Comparison of ENCODE assay signal across 8 cellular contexts in genomic region chr1:23483327-23484252, GRCh38. TPM values are rescaled to one million over a fixed set of nuclear protein-coding genes. Genes with fewer than 3 reads are reported as not detected.
DNase-seq lines count a peak whose midpoint lies in the region; FAIRE-seq and TF ChIP-seq lines count a peak whose summit lies in the region.

Gene ASAP3, minus strand, starts transcription at chr1:23484179. Its CDS starts 46 bp downstream, at chr1:23484133.

- no peaks in the 10 kb centered on the region for H3K36me3 ChIP-seq in BJ (ENCODE audit: control insufficient read depth, insufficient read depth, low read length)
- no peaks in the 10 kb centered on the region for H3K36me3 ChIP-seq in HEK293 (ENCODE audit: control insufficient read depth in 2 of 2, insufficient read depth in 1 of 2, low read length in 2 of 2)
- no peaks in the 10 kb centered on the region for H3K36me3 ChIP-seq in esophagus muscularis mucosa
- no peaks in the 10 kb centered on the region for H3K36me3 ChIP-seq in muscle layer of colon (ENCODE audit: insufficient read depth, low read length)

- H3K4me1 ChIP-seq in HEK293 (ENCODE audit: control insufficient read depth, insufficient read depth, low read length) (0 out of 2 replicates have a peak, but pooled peaks cover 2% of the 10 kb centered on the region), esophagus muscularis mucosa (peaks cover 39 to 61% (median 59%) of the 10 kb centered on the region in 4 donors), muscle layer of colon (ENCODE audit: insufficient read depth, low read length) (peaks cover 16% of the 10 kb centered on the region)

- CTCF ChIA-PET in BJ (lab: Yijun Ruan, JAX) (interaction anchor here (0.6 to 5.5 kb wide), 4 partner anchors 9 to 98 kb away, joined by 3 to 44 read pairs (median 5); no protein-coding TSS in a partner anchor), HEK293 (lab: Yijun Ruan, JAX) (interaction anchor here (0.6 to 7.5 kb wide), 3 partner anchors 13 to 73 kb away, joined by 3 to 72 read pairs (median 11); no protein-coding TSS in a partner anchor)

- DNase-seq in BJ (ENCODE audit: low read depth) (no peak), esophagus muscularis mucosa (ENCODE audit: extremely low spot score) (no peak), frontal cortex (ENCODE audit: low spot score in 2 of 2) (no peak), GM19238 (ENCODE audit: insufficient read length, low spot score) (no peak), NCI-H345 treated with DMSO at 0.1 percent for 48 hours (lab: John Stamatoyannopoulos, UW; ENCODE audit: unreplicated experiment) (no peak)
- peak in 3 of 4 experiments; percentile 14 to 34 (median 21) for DNase-seq in activated CD4-positive, CD25-positive, alpha-beta regulatory T cell (lab: John Stamatoyannopoulos, UW)

- H3K9me3 ChIP-seq in HEK293 (ENCODE audit: control insufficient read depth, insufficient read depth, low read depth, low read length), result no peaks in the 10 kb centered on the region
- no peaks in the 10 kb centered on the region for H3K9me3 ChIP-seq in esophagus muscularis mucosa
- no peaks in the 10 kb centered on the region for H3K9me3 ChIP-seq in muscle layer of colon (ENCODE audit: low read length)

- no peak within 1 kb of the TSS for H3K27ac ChIP-seq in HEK293 (ENCODE audit: extremely low read depth, low read depth, low read length)
- H3K27ac ChIP-seq in esophagus muscularis mucosa (replicated peaks in 1 of 4), result peak within 1 kb of the TSS; percentile 95 to 99 (median 96)
- H3K27ac ChIP-seq in muscle layer of colon (ENCODE audit: low read depth, low read length), result peak within 1 kb of the TSS; percentile 68

- TF ChIP-seq EP300 in esophagus muscularis mucosa (IDR thresholded peaks at IDR 0.05), result no peak

- POLR2A ChIA-PET in BJ (lab: Charles Lee), result interaction anchor here (0.5 to 1.0 kb wide), 4 partner anchors 8 to 149 kb away, joined by 3 to 26 read pairs (median 4); partner anchors contain the start of gene HNRNPR
- POLR2A ChIA-PET in HEK293 (lab: Yijun Ruan, JAX), result interaction anchor here (0.6 to 2.5 kb wide), 8 partner anchors 14 to 139 kb away, joined by 3 to 10 read pairs (median 6); partner anchors contain the start of genes E2F2, HNRNPR and ZNF436

- peaks cover 5% of the 10 kb centered on the region for H3K27me3 ChIP-seq in BJ (ENCODE audit: control insufficient read depth, insufficient read depth, low read length)
- no peaks in the 10 kb centered on the region for H3K27me3 ChIP-seq in esophagus muscularis mucosa
- H3K27me3 ChIP-seq in muscle layer of colon (ENCODE audit: control insufficient read depth in 1 of 2, insufficient read depth in 2 of 2, low read length in 2 of 2), result no peaks in the 10 kb centered on the region

- TF ChIP-seq POLR2A in esophagus muscularis mucosa (IDR thresholded peaks at IDR 0.05; ENCODE audit: low read depth), result peak; percentile 58

- H3K4me3 ChIP-seq in BJ (ENCODE audit: low read depth, low read length) (peak within 1 kb of the TSS; percentile 78), HEK293 (ENCODE audit: low read depth, low read length) (peak within 1 kb of the TSS; percentile 63), esophagus muscularis mucosa (peak within 1 kb of the TSS; percentile 89 to 99 (median 98)), muscle layer of colon (ENCODE audit: low read depth in 1 of 2, low read length in 2 of 2) (peak within 1 kb of the TSS; percentile 77 to 89)

- TF ChIP-seq CTCF in BJ (IDR thresholded peaks at IDR 0.05; ENCODE audit: insufficient read depth, low read depth, low read length), result peak; percentile 33; the same call in 1 of the 2 replicates
- 0 out of 2 replicates have a peak, but pooled peaks have one; percentile 16 for TF ChIP-seq CTCF in HEK293 (tag by site-specific recombination; IDR thresholded peaks at IDR 0.05)
- peak in 1 of 3 experiments; percentile 11 for TF ChIP-seq CTCF in esophagus muscularis mucosa (IDR thresholded peaks at IDR 0.05)

- WGBS in esophagus muscularis mucosa, result 0% methylated on average over 13 of the region's 84 CpGs

- peak within 1 kb of the TSS; percentile 11 for H3K9ac ChIP-seq in muscle layer of colon (ENCODE audit: low read length)

- intact Hi-C loops in esophagus muscularis mucosa (cut with DNase I), result loop anchor here (10.0 kb wide), 2 partner anchors 59 to 119 kb away; partner anchors contain the start of genes TCEA3 and ZNF436

- FAIRE-seq in frontal cortex (lab: Jason Lieb, UNC), result no peak

TF ChIP-seq in HEK293, 187 proteins besides CTCF, POLR2A, EP300 and RAD21 (continues in another document):
- 0 out of 2 replicates have a peak, but pooled peaks have one; percentile 24 for TF ChIP-seq ZNF24 (tag by site-specific recombination; IDR thresholded peaks at IDR 0.05)
- no peak for TF ChIP-seq HOXA7 (CRISPR knock-in tag; IDR thresholded peaks at IDR 0.05; ENCODE audit: borderline replicate concordance)
- TF ChIP-seq ZNF391 (tag by site-specific recombination; IDR thresholded peaks at IDR 0.05; ENCODE audit: borderline replicate concordance, low read depth), result no peak
- no peak for TF ChIP-seq ZNF449 (tag by site-specific recombination; IDR thresholded peaks at IDR 0.05)
- no peak for TF ChIP-seq ZNF146 (tag by site-specific recombination; IDR thresholded peaks at IDR 0.05)
- TF ChIP-seq ZNF311 (tag by site-specific recombination; IDR thresholded peaks at IDR 0.05; ENCODE audit: borderline replicate concordance), result no peak
- no peak for TF ChIP-seq ZNF211 (tag by site-specific recombination; IDR thresholded peaks at IDR 0.05; ENCODE audit: low read depth)
- no peak for TF ChIP-seq ZNF629 (tag by site-specific recombination; IDR thresholded peaks at IDR 0.05)
- no peak for TF ChIP-seq RBAK (tag by site-specific recombination; IDR thresholded peaks at IDR 0.05)
- no peak for TF ChIP-seq KLF8 (tag by site-specific recombination; IDR thresholded peaks at IDR 0.05)
- TF ChIP-seq ZNF645 (tag by site-specific recombination; IDR thresholded peaks at IDR 0.05), result no peak
- TF ChIP-seq ZBTB26 (tag by site-specific recombination; optimal IDR thresholded peaks at IDR 0.05), result peak; percentile 58
- TF ChIP-seq ZNF10 (tag by site-specific recombination; IDR thresholded peaks at IDR 0.05), result no peak
- no peak for TF ChIP-seq GLI2 (tag by site-specific recombination; IDR thresholded peaks at IDR 0.05; ENCODE audit: borderline replicate concordance, low read depth)
- peak; percentile 75 for TF ChIP-seq GLIS2 (tag by site-specific recombination; IDR thresholded peaks at IDR 0.05)
- TF ChIP-seq ZNF677 (tag by site-specific recombination; IDR thresholded peaks at IDR 0.05), result no peak
- no peak for TF ChIP-seq ZNF623 (tag by site-specific recombination; IDR thresholded peaks at IDR 0.05)
- no peak for TF ChIP-seq EGR2 (tag by site-specific recombination; IDR thresholded peaks at IDR 0.05; ENCODE audit: low read depth)
- peak; percentile 71 for TF ChIP-seq ZNF398 (tag by site-specific recombination; IDR thresholded peaks at IDR 0.05)

RNA-seq across cellular contexts. Expression of gene ASAP3, which starts in this region (rescaled TPM):
- polyA plus RNA-seq in BJ (2011; rRNA removed), result 22.6 and 33.9 TPM in 2 replicates
- 23.2 and 36.9 TPM in 2 replicates for polyA minus RNA-seq in BJ (2011; rRNA and poly(A)+ RNA removed)
- total RNA-seq in esophagus muscularis mucosa (10 to 100 TPM; 25.3 to 32.8 (median 27.9) TPM), frontal cortex (7.7 TPM)

Comparison
In these comparisons a context has a peak if more than half of its experiments do, and no peak if none do; other contexts are left out.
1. DNase-seq: peak in activated CD4-positive, CD25-positive, alpha-beta regulatory T cell (3 of 4); none in BJ (single experiment), esophagus muscularis mucosa (single experiment), frontal cortex (0 of 2), GM19238 (single experiment) and NCI-H345 treated with DMSO at 0.1 percent for 48 hours (single experiment).
2. Peak in every context shown above with its lines, with median percentiles within 50 percentile points of each other: H3K4me3 ChIP-seq.